ENCODE assay signal across 8 cellular contexts in the genomic region with DNA sequence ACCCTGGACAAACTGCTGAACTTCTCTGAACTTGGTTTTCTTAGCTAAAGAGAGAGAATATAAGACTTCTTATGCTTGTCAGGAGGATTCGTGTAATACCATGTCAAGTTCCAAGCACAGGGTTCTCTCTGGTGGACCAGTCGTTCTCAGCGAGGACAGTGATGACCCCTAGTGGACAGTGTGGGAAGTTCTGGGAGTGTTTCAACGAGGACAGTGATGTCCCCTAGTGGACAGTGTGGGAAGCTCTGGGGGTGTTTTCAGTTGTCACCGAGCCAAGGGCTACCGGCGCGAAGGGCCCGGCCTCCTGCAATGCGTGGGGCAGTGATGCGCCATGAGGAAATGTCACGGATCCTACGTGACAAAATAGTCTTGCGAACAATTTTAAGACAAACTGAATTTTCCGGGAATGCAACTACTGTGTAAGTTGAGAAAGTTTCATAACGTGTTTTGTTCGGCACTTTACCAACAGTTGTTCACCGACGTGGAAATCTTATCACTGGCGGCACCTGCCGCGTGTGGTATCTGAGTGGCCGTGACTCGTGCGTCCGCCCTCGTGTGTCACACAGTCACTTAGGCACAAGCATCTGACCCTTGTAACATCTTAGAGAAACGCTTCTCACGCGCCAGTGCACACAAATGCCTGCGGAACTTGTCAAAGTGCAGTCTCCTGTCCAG. TPM values are rescaled to one million over a fixed set of nuclear protein-coding genes. Genes with fewer than 3 reads are reported as not detected.
A peak's percentile ranks its signal among the peaks of the same experiment; 100 is the strongest.
DNase-seq lines count a peak whose midpoint lies in the region; ATAC-seq and TF ChIP-seq lines count a peak whose summit lies in the region.

No MANE protein-coding gene starts in this region.

- DNase-seq in NCI-H1092 treated with DMSO at 0.1 percent for 48 hours (lab: John Stamatoyannopoulos, UW) = peak; percentile 88
- DNase-seq in SK-N-DZ (ENCODE audit: low spot score) = peak; percentile 90
- DNase-seq in activated naive CD4-positive, alpha-beta T cell treated with anti-CD3 and anti-CD28 coated beads for 36 hours = peak; percentile 96
- DNase-seq in glomerular visceral epithelial cell (ENCODE audit: extremely low spot score) = peak; percentile 89
- peak; percentile 95 for DNase-seq in pons (ENCODE audit: low spot score)
- DNase-seq in ureter (ENCODE audit: low spot score) = peak; percentile 94

- peak overlapping the region; percentile 18 for H3K4me3 Mint-ChIP-seq in activated naive CD4-positive, alpha-beta T cell treated with anti-CD3 and anti-CD28 coated beads for 36 hours

- H3K27ac Mint-ChIP-seq in activated naive CD4-positive, alpha-beta T cell treated with anti-CD3 and anti-CD28 coated beads for 36 hours = no peak overlapping the region

- CTCF ChIA-PET in activated naive CD4-positive, alpha-beta T cell treated with anti-CD3 and anti-CD28 coated beads for 36 hours (lab: Charles Lee) = interaction anchor here (0.6 to 3.7 kb wide), 52 partner anchors 8 to 594 kb away, joined by 3 to 25 read pairs (median 4); a partner anchor contains a TSS

- no peaks in the 10 kb centered on the region for H3K27me3 Mint-ChIP-seq in activated naive CD4-positive, alpha-beta T cell treated with anti-CD3 and anti-CD28 coated beads for 36 hours (ENCODE audit: low read depth)

- H3K36me3 Mint-ChIP-seq in activated naive CD4-positive, alpha-beta T cell treated with anti-CD3 and anti-CD28 coated beads for 36 hours (ENCODE audit: low read depth) = no peaks in the 10 kb centered on the region

- peaks cover 2% of the 10 kb centered on the region for H3K4me1 Mint-ChIP-seq in activated naive CD4-positive, alpha-beta T cell treated with anti-CD3 and anti-CD28 coated beads for 36 hours (ENCODE audit: low read depth)

- intact Hi-C loops in activated naive CD4-positive, alpha-beta T cell treated with anti-CD3 and anti-CD28 coated beads for 36 hours (cut with micrococcal nuclease) = loop anchor here (1.0 to 10.0 kb wide), 5 partner anchors 106 to 580 kb away; a partner anchor contains a TSS

- H3K9me3 Mint-ChIP-seq in activated naive CD4-positive, alpha-beta T cell treated with anti-CD3 and anti-CD28 coated beads for 36 hours = no peaks in the 10 kb centered on the region

- ATAC-seq in HG02610 (IDR thresholded peaks at IDR 0.05; ENCODE audit: unreplicated experiment) = peak; percentile 91

- TF ChIP-seq CTCF in GM12801 (IDR thresholded peaks at IDR 0.05; ENCODE audit: extremely low read depth, insufficient read length) = peak; percentile 100

RNA-seq across cellular contexts. Expression of a gene that starts 39.3 kb away (rescaled TPM):
- under 0.01 TPM in 1 of 2 replicates, not detected in the other for polyA plus RNA-seq in SK-N-DZ (2014; cell fraction: cytosol; rRNA removed)
- polyA plus RNA-seq in SK-N-DZ (2014; cell fraction: nucleus; rRNA removed) = 0.13 and 1.1 TPM in 2 replicates
- total RNA-seq in activated naive CD4-positive, alpha-beta T cell treated with anti-CD3 and anti-CD28 coated beads for 36 hours = under 1 TPM in 1 of 2 experiments, not detected in 1; 0.02 TPM
- 0.08 TPM for total RNA-seq in ureter

RNA-seq across cellular contexts. Expression of a gene that starts 57.4 kb away (rescaled TPM):
- 9.0 and 13.8 TPM in 2 replicates for polyA plus RNA-seq in SK-N-DZ (2014; cell fraction: cytosol; rRNA removed)
- 39.4 and 56.8 TPM in 2 replicates for polyA plus RNA-seq in SK-N-DZ (2014; cell fraction: nucleus; rRNA removed)
- 10 to 100 TPM; 40.0 to 46.6 TPM for total RNA-seq in activated naive CD4-positive, alpha-beta T cell treated with anti-CD3 and anti-CD28 coated beads for 36 hours
- 97.6 TPM for total RNA-seq in ureter

Comparison
In these comparisons a context has a peak if more than half of its experiments do, and no peak if none do; other contexts are left out.
1. Peak in every context shown above with its lines: DNase-seq and ATAC-seq.